10 cellular contexts compared by ENCODE assay signal in the genomic region with DNA sequence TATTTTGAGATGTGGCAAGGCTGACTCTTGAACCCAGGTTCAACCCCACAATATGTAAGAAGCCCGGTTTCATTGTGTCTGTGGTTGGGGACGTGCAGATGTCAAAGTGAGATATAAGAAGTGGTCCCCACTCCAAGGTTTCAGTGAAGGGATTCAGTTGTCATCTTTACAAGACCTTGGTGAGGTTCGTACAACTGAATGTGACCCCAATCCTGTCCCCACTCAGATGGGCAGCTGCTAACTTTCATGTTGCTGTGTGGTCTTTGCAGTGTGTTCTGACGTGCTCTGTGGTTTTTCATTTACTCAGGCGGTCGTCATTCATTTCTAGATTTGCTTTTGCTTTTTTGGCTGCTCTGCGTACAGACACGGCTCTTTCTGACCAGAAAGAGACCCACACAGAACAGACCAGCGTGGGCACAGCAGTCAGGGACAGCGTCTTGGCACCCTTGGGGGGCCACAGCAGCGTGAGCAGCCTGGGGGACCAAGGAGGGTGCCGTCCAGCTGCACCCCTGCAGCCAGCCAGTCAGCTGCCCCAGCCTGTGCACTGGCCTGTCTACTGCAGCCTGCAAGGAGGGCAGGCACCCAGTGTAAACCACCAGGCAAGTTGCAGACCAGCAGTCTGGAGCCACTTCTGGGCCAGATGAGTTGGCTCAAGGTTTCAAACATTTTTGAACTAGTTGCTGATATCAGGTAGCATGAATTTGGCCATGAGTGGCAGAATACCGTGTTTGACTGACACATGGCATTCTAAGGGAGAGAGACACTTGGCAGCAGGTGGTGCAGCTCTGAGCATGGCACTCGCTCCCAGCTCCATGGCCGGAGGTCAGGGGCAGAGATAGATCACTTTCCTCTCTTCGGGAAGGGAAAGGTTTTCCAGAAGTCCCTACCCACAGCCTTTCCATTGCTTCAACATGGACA. TPM values are rescaled to one million over a fixed set of nuclear protein-coding genes. Genes with fewer than 3 reads are reported as not detected.
DNase-seq lines count a peak whose midpoint lies in the region; ATAC-seq, FAIRE-seq and TF ChIP-seq lines count a peak whose summit lies in the region.
"Had no signal": no experiment of that assay in that cellular context is flagged by ENCODE, and none has a peak within 500 bp of the region (broad histone marks: within the 10 kb centered on the region; RNA-seq: fewer than 3 reads in every experiment).

No MANE protein-coding gene starts in this region.

- H3K4me3 ChIP-seq in kidney (ENCODE audit: low read length in 2 of 2), result no peak overlapping the region

- no peak overlapping the region for H3K9ac ChIP-seq in kidney (ENCODE audit: low read length in 2 of 2)

- intact Hi-C loops in kidney (cut with DNase I), result no loop called here

- peaks cover 0 to 9% of the 10 kb centered on the region in 2 donors for H3K4me1 ChIP-seq in kidney (ENCODE audit: control insufficient read depth in 1 of 2, insufficient read depth in 1 of 2, low read depth in 1 of 2, low read length in 2 of 2)

- no peak overlapping the region for H3K27ac ChIP-seq in kidney (ENCODE audit: low read depth in 2 of 2, low read length in 2 of 2)

- no peaks in the 10 kb centered on the region for H3K9me3 ChIP-seq in kidney (ENCODE audit: control insufficient read depth in 1 of 2, low read length in 2 of 2)

- no peak for TF ChIP-seq CTCF in kidney (IDR thresholded peaks at IDR 0.05; ENCODE audit: borderline replicate concordance, extremely low read depth, insufficient read depth)

- H3K36me3 ChIP-seq in kidney (ENCODE audit: control insufficient read depth in 1 of 2, insufficient read depth in 2 of 2, low read length in 2 of 2), result no peaks in the 10 kb centered on the region

- ATAC-seq in GM21447 (IDR thresholded peaks at IDR 0.05; ENCODE audit: unreplicated experiment) (peak; percentile 52), HG03280 (IDR thresholded peaks at IDR 0.05; ENCODE audit: unreplicated experiment) (peak; percentile 54)

- DNase-seq in GM18507 (ENCODE audit: extremely low spot score, insufficient read length, low read depth) (no peak), kidney (peak; percentile 59), DMS53 (lab: John Stamatoyannopoulos, UW) (no peak), GM19238 (ENCODE audit: insufficient read length, low spot score) (no peak), superior temporal gyrus (ENCODE audit: extremely low spot score) (no peak), OCI-M2 (lab: John Stamatoyannopoulos, UW; ENCODE audit: unreplicated experiment) (no peak)
- DNase-seq: Calu3 had no signal

- peak; percentile 64 for FAIRE-seq in GM18507 (lab: Jason Lieb, UNC)
- FAIRE-seq in kidney (lab: Jason Lieb, UNC), result no peak

RNA-seq across cellular contexts. Expression of gene IRF4, which starts 49.4 kb away (rescaled TPM):
- total RNA-seq in kidney, result 23.7 TPM
- polyA plus RNA-seq in kidney (ENCODE audit: insufficient read depth, low read depth, low replicate concordance), result not detected
- total RNA-seq: Calu3, osteocyte had no signal

RNA-seq across cellular contexts. Expression of gene DUSP22, which starts 49.9 kb away (rescaled TPM):
- total RNA-seq in kidney, result 60.7 TPM
- 24.0 TPM for polyA plus RNA-seq in kidney (ENCODE audit: insufficient read depth, low read depth, low replicate concordance)
